Comparison of ENCODE assay signal across 20 cellular contexts in the genomic region with DNA sequence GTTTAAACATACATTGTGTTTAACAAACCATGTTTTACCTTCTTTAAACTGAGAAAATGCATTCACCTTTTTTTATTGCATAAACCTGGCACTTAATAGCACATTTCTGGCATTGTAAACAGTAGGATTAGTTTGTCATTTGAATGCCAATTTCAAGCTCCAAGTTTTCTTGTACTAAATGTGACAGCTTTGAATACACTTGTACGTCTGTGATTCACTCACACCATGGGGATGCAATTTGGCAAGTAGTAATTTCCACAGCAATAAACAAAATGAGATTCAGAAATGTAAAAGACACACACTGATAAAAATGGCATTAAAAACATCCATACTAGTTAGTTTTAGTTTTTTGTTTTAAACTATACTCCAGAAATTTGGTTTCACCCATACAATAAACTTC.
"Had no signal": no experiment of that assay in that cellular context is flagged by ENCODE, and none has a peak within 500 bp of the region (broad histone marks: within the 10 kb centered on the region; RNA-seq: fewer than 3 reads in every experiment).

No MANE protein-coding gene starts in this region.

- DNase-seq: effector memory CD4-positive, alpha-beta T cell; heart left ventricle; hippocampal formation; kidney glomerular epithelial cell; mesendoderm; naive B cell; psoas muscle; retina; right lobe of liver; spleen; stimulated activated CD4-positive, alpha-beta T cell treated with anti-CD3 and anti-CD28 coated beads, Interleukin-15, amount 100 ng/mL, for 24 hours; stimulated activated CD4-positive, alpha-beta T cell treated with anti-CD3 and anti-CD28 coated beads, Interleukin-1b, Interleukin-23, amount 100 ng/mL, for 48 hours; stimulated activated CD4-positive, alpha-beta T cell treated with anti-CD3 and anti-CD28 coated beads, Interleukin-4, amount 100 ng/mL, for 24 hours; tibial artery; upper lobe of right lung had no signal

- H3K4me3 Mint-ChIP-seq: naive B cell; nephron; stimulated activated memory B cell treated with anti-CD40 and anti-IgM and Interleukin-4, amounts not matched to agents 10 μg/mL and 1 μg/mL and 100 μg/mL, for 72 hours; stimulated activated naive CD8-positive, alpha-beta T cell treated with anti-CD3 and anti-CD28 coated beads, Interleukin-15, Interleukin-2, amounts not matched to agents 100 ng/mL and 50 ng/mL, for 24 hours had no signal

- H3K36me3 Mint-ChIP-seq: naive B cell; stimulated activated memory B cell treated with anti-CD40 and anti-IgM and Interleukin-4, amounts not matched to agents 10 μg/mL and 1 μg/mL and 100 μg/mL, for 72 hours had no signal

- H3K27ac ChIP-seq: heart left ventricle, psoas muscle, right lobe of liver, spleen, tibial artery, upper lobe of right lung, vagina had no signal

- H3K27ac Mint-ChIP-seq: naive B cell; nephron; stimulated activated memory B cell treated with anti-CD40 and anti-IgM and Interleukin-4, amounts not matched to agents 10 μg/mL and 1 μg/mL and 100 μg/mL, for 72 hours; stimulated activated naive CD8-positive, alpha-beta T cell treated with anti-CD3 and anti-CD28 coated beads, Interleukin-15, Interleukin-2, amounts not matched to agents 100 ng/mL and 50 ng/mL, for 24 hours had no signal

- H3K4me3 ChIP-seq: heart left ventricle, psoas muscle, right lobe of liver, spleen, tibial artery, upper lobe of right lung, vagina had no signal

- H3K36me3 ChIP-seq: heart left ventricle, right lobe of liver, spleen, tibial artery, upper lobe of right lung, vagina had no signal

- H3K9me3 ChIP-seq: heart left ventricle, psoas muscle, right lobe of liver, tibial artery, upper lobe of right lung, vagina had no signal

- H3K9me3 Mint-ChIP-seq: nephron had no signal

- H3K4me1 Mint-ChIP-seq: naive B cell; nephron; stimulated activated memory B cell treated with anti-CD40 and anti-IgM and Interleukin-4, amounts not matched to agents 10 μg/mL and 1 μg/mL and 100 μg/mL, for 72 hours had no signal

- H3K4me1 ChIP-seq: psoas muscle, spleen, tibial artery, upper lobe of right lung had no signal

- H3K27me3 ChIP-seq: heart left ventricle, right lobe of liver, spleen, tibial artery, upper lobe of right lung, vagina had no signal

- H3K27me3 Mint-ChIP-seq: naive B cell; stimulated activated memory B cell treated with anti-CD40 and anti-IgM and Interleukin-4, amounts not matched to agents 10 μg/mL and 1 μg/mL and 100 μg/mL, for 72 hours; stimulated activated naive CD8-positive, alpha-beta T cell treated with anti-CD3 and anti-CD28 coated beads, Interleukin-15, Interleukin-2, amounts not matched to agents 100 ng/mL and 50 ng/mL, for 24 hours had no signal

- ATAC-seq: esophagus mucosa; heart left ventricle; psoas muscle; right lobe of liver; stimulated activated memory B cell treated with anti-CD40 and anti-IgM and Interleukin-4, amounts not matched to agents 10 μg/mL and 1 μg/mL and 100 μg/mL, for 72 hours; upper lobe of right lung had no signal
